Comparison of ENCODE assay signal across 13 cellular contexts in genomic region chr17:73592531-73592961, GRCh38. TPM values are rescaled to one million over a fixed set of nuclear protein-coding genes. Genes with fewer than 3 reads are reported as not detected.
DNase-seq lines count a peak whose midpoint lies in the region; TF ChIP-seq lines count a peak whose summit lies in the region.
"Had no signal": no experiment of that assay in that cellular context is flagged by ENCODE, and none has a peak within 500 bp of the region (broad histone marks: within the 10 kb centered on the region; RNA-seq: fewer than 3 reads in every experiment).

No MANE protein-coding gene starts in this region.

- peaks cover 58 to 83% (median 73%) of the 10 kb centered on the region in 3 donors for H3K4me1 Mint-ChIP-seq in CD8-positive, alpha-beta memory T cell
- H3K4me1 Mint-ChIP-seq in activated naive CD4-positive, alpha-beta T cell treated with anti-CD3 and anti-CD28 coated beads, Interleukin-2, amount 50 U/mL, for 24 hours: peaks cover 93% of the 10 kb centered on the region

- H3K4me2 ChIP-seq in SU-DHL-6 (ENCODE audit: low read depth, low read length, poor library complexity, severe bottlenecking): peak overlapping the region; percentile 57

- WGBS in spleen, 5 donors: 29 to 61% (median 45%) methylated on average over 11 to 17 of the region's 17 CpGs

- peak in 1 of 5 donors; percentile 27 for DNase-seq in CD8-positive, alpha-beta memory T cell
- peak; percentile 80 for DNase-seq in spleen
- DNase-seq in HT-29 (ENCODE audit: low spot score): no peak
- DNase-seq in brain microvascular endothelial cell: no peak
- no peak for DNase-seq in activated CD4-positive, CD25-positive, alpha-beta regulatory T cell treated with anti-CD3 and anti-CD28 coated beads, Interleukin-2, amount 50 U/mL, for 72 hours
- DNase-seq in NCI-H1417 (lab: John Stamatoyannopoulos, UW): no peak
- DNase-seq: cortex of kidney, H9, kidney glomerular epithelial cell, nephron progenitor cell had no signal

- no peak for TF ChIP-seq POLR2A in spleen (IDR thresholded peaks at IDR 0.05)

- peak overlapping the region; percentile 37 to 92 (median 80) for H3K4me3 Mint-ChIP-seq in CD8-positive, alpha-beta memory T cell
- H3K4me3 Mint-ChIP-seq in activated naive CD4-positive, alpha-beta T cell treated with anti-CD3 and anti-CD28 coated beads, Interleukin-2, amount 50 U/mL, for 24 hours: peak overlapping the region; percentile 78
- H3K4me3 Mint-ChIP-seq: H9, nephron progenitor cell had no signal

- peak overlapping the region; percentile 54 for H3K4me3 ChIP-seq in CD8-positive, alpha-beta memory T cell (ENCODE audit: low read length)
- no peak overlapping the region for H3K4me3 ChIP-seq in SU-DHL-6 (ENCODE audit: insufficient read depth, low read length, poor library complexity, severe bottlenecking)
- peak overlapping the region in 1 of 8 donors; percentile 40 for H3K4me3 ChIP-seq in spleen
- no peak overlapping the region for H3K4me3 ChIP-seq in brain microvascular endothelial cell (ENCODE audit: low read depth, low read length)
- H3K4me3 ChIP-seq: skin epidermis had no signal

- TF ChIP-seq CTCF in SU-DHL-6 (IDR thresholded peaks at IDR 0.05; ENCODE audit: insufficient read depth, low read length, poor library complexity, severe bottlenecking) (no peak), spleen (IDR thresholded peaks at IDR 0.05 in 8 of 11, conservative IDR thresholded peaks at IDR 0.05 in 3 of 11) (no peak), brain microvascular endothelial cell (IDR thresholded peaks at IDR 0.05; ENCODE audit: low read depth, low read length, missing control alignments) (no peak)

- H3K9ac ChIP-seq in SU-DHL-6 (ENCODE audit: low read length): no peak overlapping the region

- POLR2A ChIA-PET in CD8-positive, alpha-beta memory T cell (lab: Charles Lee): no interaction called here

- no peak overlapping the region for H2AFZ ChIP-seq in SU-DHL-6 (ENCODE audit: low read depth, low read length, severe bottlenecking)

- no peaks in the 10 kb centered on the region for H3K9me3 ChIP-seq in CD8-positive, alpha-beta memory T cell (ENCODE audit: low read length)
- H3K9me3 ChIP-seq in SU-DHL-6 (ENCODE audit: insufficient read depth, low read length) (no peaks in the 10 kb centered on the region), spleen (no peaks in the 10 kb centered on the region)

- H3F3A ChIP-seq in SU-DHL-6 (ENCODE audit: insufficient read depth): no peaks in the 10 kb centered on the region

- in situ Hi-C loops in brain microvascular endothelial cell (cut with HindIII; ENCODE audit: low pct_ligation_motif_present, low sequenced_read_pairs): no loop called here

- no peaks in the 10 kb centered on the region for H3K36me3 Mint-ChIP-seq in CD8-positive, alpha-beta memory T cell
- no peaks in the 10 kb centered on the region for H3K36me3 Mint-ChIP-seq in activated naive CD4-positive, alpha-beta T cell treated with anti-CD3 and anti-CD28 coated beads, Interleukin-2, amount 50 U/mL, for 24 hours

- CTCF ChIA-PET in CD8-positive, alpha-beta memory T cell (lab: Charles Lee): interaction anchor here (0.8 to 1.3 kb wide), 4 partner anchors 11 to 163 kb away, joined by 3 to 4 read pairs (median 3); partner anchors contain the start of gene SDK2

- no peaks in the 10 kb centered on the region for H3K27me3 ChIP-seq in CD8-positive, alpha-beta memory T cell (ENCODE audit: insufficient read depth, low read length, poor library complexity, severe bottlenecking)
- no peaks in the 10 kb centered on the region for H3K27me3 ChIP-seq in SU-DHL-6 (ENCODE audit: low read length)
- peaks cover 0 to 13% (median 0%) of the 10 kb centered on the region in 7 donors for H3K27me3 ChIP-seq in spleen (replicated peaks in 1 of 7)
- H3K27me3 ChIP-seq in brain microvascular endothelial cell (replicated peaks): no peaks in the 10 kb centered on the region

- H3K27me3 Mint-ChIP-seq in CD8-positive, alpha-beta memory T cell: peaks cover 0 to 2% of the 10 kb centered on the region in 2 donors
- no peaks in the 10 kb centered on the region for H3K27me3 Mint-ChIP-seq in activated naive CD4-positive, alpha-beta T cell treated with anti-CD3 and anti-CD28 coated beads, Interleukin-2, amount 50 U/mL, for 24 hours

- no peaks in the 10 kb centered on the region for H3K9me2 ChIP-seq in SU-DHL-6 (replicated peaks; ENCODE audit: insufficient read depth, low read length)

- H3K27ac ChIP-seq in CD8-positive, alpha-beta memory T cell (ENCODE audit: low read depth, low read length): no peak overlapping the region
- peak overlapping the region; percentile 89 for H3K27ac ChIP-seq in SU-DHL-6 (ENCODE audit: low read depth, low read length)
- peak overlapping the region; percentile 54 to 86 (median 80) for H3K27ac ChIP-seq in spleen
- H3K27ac ChIP-seq in brain microvascular endothelial cell: no peak overlapping the region

- peaks cover 67% of the 10 kb centered on the region for H3K4me1 ChIP-seq in CD8-positive, alpha-beta memory T cell (ENCODE audit: insufficient read depth, low read length)
- H3K4me1 ChIP-seq in spleen: peaks cover 41 to 95% (median 70%) of the 10 kb centered on the region in 6 donors

- no peaks in the 10 kb centered on the region for H3K79me2 ChIP-seq in SU-DHL-6 (ENCODE audit: insufficient read depth, low read length)

- H4K20me1 ChIP-seq in SU-DHL-6 (ENCODE audit: low read depth, low read length): no peaks in the 10 kb centered on the region

- H3K9me3 Mint-ChIP-seq in CD8-positive, alpha-beta memory T cell: no peaks in the 10 kb centered on the region
- H3K9me3 Mint-ChIP-seq in activated naive CD4-positive, alpha-beta T cell treated with anti-CD3 and anti-CD28 coated beads, Interleukin-2, amount 50 U/mL, for 24 hours: no peaks in the 10 kb centered on the region
- H3K9me3 Mint-ChIP-seq: H9, nephron progenitor cell had no signal

- peak overlapping the region in 7 of 8 donors; percentile 48 to 92 (median 83) for H3K27ac Mint-ChIP-seq in CD8-positive, alpha-beta memory T cell
- peak overlapping the region; percentile 94 for H3K27ac Mint-ChIP-seq in activated naive CD4-positive, alpha-beta T cell treated with anti-CD3 and anti-CD28 coated beads, Interleukin-2, amount 50 U/mL, for 24 hours
- H3K27ac Mint-ChIP-seq: nephron progenitor cell had no signal

- intact Hi-C loops in spleen (cut with DNase I; ENCODE audit: low total_unique reads): no loop called here

- no peaks in the 10 kb centered on the region for H3K36me3 ChIP-seq in CD8-positive, alpha-beta memory T cell (ENCODE audit: insufficient read depth, low read length)
- H3K36me3 ChIP-seq in SU-DHL-6 (ENCODE audit: low read length) (no peaks in the 10 kb centered on the region), spleen (no peaks in the 10 kb centered on the region), brain microvascular endothelial cell (replicated peaks) (no peaks in the 10 kb centered on the region)

RNA-seq across cellular contexts. Expression of gene SDK2, which starts 51.7 kb away (rescaled TPM):
- under 1 TPM; 0.35 to 0.44 TPM for total RNA-seq in CD8-positive, alpha-beta memory T cell
- 0.54 TPM for polyA plus RNA-seq in CD8-positive, alpha-beta memory T cell
- 10 to 100 TPM in 5 of 7 donors, 1 to 10 TPM in 2; 9.2 to 16.5 (median 10.8) TPM for total RNA-seq in spleen
- polyA plus RNA-seq in spleen: under 1 TPM; 0.86 to 1.00 (median 0.96) TPM
- not detected in 2 replicates for total RNA-seq in HT-29 (2014; rRNA removed; shearing (Covaris generic))

Comparison
In these comparisons a context has a peak if more than half of its experiments do, and no peak if none do; other contexts are left out.
1. H3K27ac ChIP-seq: peak in SU-DHL-6 (single experiment) and spleen (8 of 8); none in CD8-positive, alpha-beta memory T cell (single experiment) and brain microvascular endothelial cell (single experiment).
2. RNA of gene SDK2, which starts 51.7 kb away (total RNA-seq): 9.2 to 16.5 TPM in spleen; 0.35 to 0.44 TPM in CD8-positive, alpha-beta memory T cell and not detected in HT-29; every median in the first group is over 4 times any median in the second.